ENCODE assay signal across 11 cellular contexts in genomic region chr10:76433161-76434005, GRCh38.
DNase-seq lines count a peak whose midpoint lies in the region; ATAC-seq, FAIRE-seq and TF ChIP-seq lines count a peak whose summit lies in the region.
"Had no signal": no experiment of that assay in that cellular context is flagged by ENCODE, and none has a peak within 500 bp of the region (broad histone marks: within the 10 kb centered on the region; RNA-seq: fewer than 3 reads in every experiment).

No MANE protein-coding gene starts in this region.

- WGBS in pancreas, 2 donors: 46 to 53% methylated on average over 8 of the region's 8 CpGs

- peak overlapping the region; percentile 69 for H3K27ac ChIP-seq in HUES48 (ENCODE audit: low read depth, low read length)
- peak overlapping the region in 2 of 4 donors; percentile 61 to 66 for H3K27ac ChIP-seq in pancreas

- peak; percentile 75 for DNase-seq in NCI-H2227 treated with DMSO at 0.1 percent for 48 hours (lab: John Stamatoyannopoulos, UW)
- DNase-seq in epithelial cell of esophagus (ENCODE audit: low read depth): peak; percentile 77
- DNase-seq in pancreas: peak in 4 of 6 donors; percentile 24 to 51 (median 38)
- DNase-seq in effector CD4-positive, alpha-beta T cell: no peak
- no peak for DNase-seq in central memory CD4-positive, alpha-beta T cell
- DNase-seq in midbrain (lab: John Stamatoyannopoulos, UW): no peak
- DNase-seq: CD4-positive, alpha-beta memory T cell; immature natural killer cell; testis had no signal

- FAIRE-seq in pancreas (lab: Jason Lieb, UNC): no peak

- H3K9me3 ChIP-seq in HUES48 (ENCODE audit: control insufficient read depth, insufficient read depth, low read length): no peaks in the 10 kb centered on the region
- H3K9me3 ChIP-seq in pancreas: no peaks in the 10 kb centered on the region
- H3K9me3 ChIP-seq: testis had no signal

- H3K4me3 ChIP-seq in HUES48 (ENCODE audit: low read depth, low read length) (no peak overlapping the region), epithelial cell of esophagus (ENCODE audit: low read length) (no peak overlapping the region), pancreas (no peak overlapping the region)
- H3K4me3 ChIP-seq: testis had no signal

- H3K36me3 ChIP-seq in HUES48 (ENCODE audit: control insufficient read depth, insufficient read depth, low read length): no peaks in the 10 kb centered on the region
- H3K36me3 ChIP-seq in pancreas: no peaks in the 10 kb centered on the region

- H3K9ac ChIP-seq in HUES48 (ENCODE audit: low read depth, low read length): no peak overlapping the region

- ATAC-seq in pancreas (peak; percentile 61 to 81 (median 78)), HG03565 (IDR thresholded peaks at IDR 0.05; ENCODE audit: unreplicated experiment) (no peak)

- H3K27me3 ChIP-seq in HUES48 (ENCODE audit: control insufficient read depth, insufficient read depth, low read length) (no peaks in the 10 kb centered on the region), pancreas (no peaks in the 10 kb centered on the region)
- H3K27me3 ChIP-seq: testis had no signal

- H3K4me1 ChIP-seq in HUES48 (ENCODE audit: control insufficient read depth, insufficient read depth, low read length): peaks cover 41% of the 10 kb centered on the region
- H3K4me1 ChIP-seq in pancreas: peaks cover 12 to 41% (median 12%) of the 10 kb centered on the region in 3 donors

- TF ChIP-seq CTCF in epithelial cell of esophagus (IDR thresholded peaks at IDR 0.05; ENCODE audit: insufficient read depth, low read depth, low read length, missing control alignments) (no peak), pancreas (IDR thresholded peaks at IDR 0.05) (no peak)

- intact Hi-C loops in pancreas (cut with DNase I): no loop called here

Comparison
In these comparisons a context has a peak if more than half of its experiments do, and no peak if none do; other contexts are left out.
1. DNase-seq: peak in NCI-H2227 treated with DMSO at 0.1 percent for 48 hours (single experiment), epithelial cell of esophagus (single experiment) and pancreas (4 of 6); none in effector CD4-positive, alpha-beta T cell (single experiment), central memory CD4-positive, alpha-beta T cell (single experiment) and midbrain (single experiment).